8 cellular contexts compared by ENCODE assay signal in the genomic region with DNA sequence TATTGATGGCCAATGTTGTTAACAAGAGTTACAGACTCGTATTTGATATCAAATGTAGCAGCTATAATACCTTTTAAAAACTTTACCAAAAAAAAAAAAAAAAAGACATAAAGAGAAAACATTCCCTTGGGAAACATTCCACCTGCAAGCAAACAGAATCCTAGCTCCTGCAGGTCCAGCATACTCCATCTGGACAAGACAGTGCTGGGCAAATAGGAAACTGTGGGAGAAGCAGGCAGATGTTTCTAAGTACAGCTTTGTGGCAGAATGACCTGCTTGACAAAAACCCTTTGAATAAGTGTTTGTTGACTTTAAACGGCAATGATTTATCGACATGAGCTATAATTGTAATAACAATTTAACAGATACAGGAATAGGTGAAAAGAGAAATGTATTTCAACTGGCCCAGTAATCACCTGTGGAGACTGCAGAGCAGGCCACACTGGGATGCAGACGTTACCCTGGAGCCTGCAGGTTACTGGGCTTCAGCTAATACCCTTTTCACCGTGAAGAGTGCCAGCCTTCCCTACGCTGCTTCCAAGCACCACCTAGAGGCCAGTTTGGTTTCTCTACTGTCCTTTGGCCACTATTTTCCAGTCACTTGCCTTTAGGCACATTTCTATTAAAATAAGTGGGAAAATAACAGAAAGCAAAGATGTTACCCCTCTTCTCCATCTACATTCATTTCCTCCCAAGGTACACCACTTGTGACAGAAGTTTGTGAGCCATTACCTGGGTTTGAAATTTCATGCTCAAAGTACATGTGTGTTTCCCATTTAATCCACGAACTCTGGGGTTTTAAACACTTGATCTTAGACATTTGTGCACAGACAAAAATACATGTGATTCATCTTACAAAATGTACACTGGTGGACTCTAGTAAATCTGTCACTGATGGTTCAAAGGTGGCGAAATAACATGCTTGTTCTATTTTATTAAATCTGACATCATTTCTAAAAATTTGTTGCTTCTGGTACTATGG.
A peak's percentile ranks its signal among the peaks of the same experiment; 100 is the strongest.
DNase-seq lines count a peak whose midpoint lies in the region; ATAC-seq and TF ChIP-seq lines count a peak whose summit lies in the region.

No MANE protein-coding gene starts in this region.

- DNase-seq in Caki2 (ENCODE audit: low read depth), result peak; percentile 36
- DNase-seq in NCI-H1092 treated with DMSO at 0.1 percent for 48 hours (lab: John Stamatoyannopoulos, UW), result peak; percentile 97
- peak; percentile 50 for DNase-seq in SK-N-DZ (ENCODE audit: low spot score)
- DNase-seq in cerebellum (ENCODE audit: low spot score), result peak; percentile 79
- no peak for DNase-seq in left lung
- peak; percentile 60 for DNase-seq in stomach
- DNase-seq in activated effector memory CD4-positive, alpha-beta T cell treated with anti-CD3 and anti-CD28 coated beads, Interleukin-2, amount 50 U/mL, for 16 hours, result no peak

- peak; percentile 59 for ATAC-seq in GM19467 (IDR thresholded peaks at IDR 0.05; ENCODE audit: unreplicated experiment)
- ATAC-seq in left lung, result peak; percentile 100

- H3K27ac ChIP-seq in left lung, result no peak overlapping the region
- H3K27ac ChIP-seq in stomach, result no peak overlapping the region

- intact Hi-C loops in left lung (cut with DNase I) (no loop called here), stomach (cut with DNase I; ENCODE audit: low total_unique reads) (loop anchor here (5.0 kb wide), 1 partner anchor 137 kb away; no protein-coding TSS in a partner anchor)

- 34 to 41% (median 38%) methylated on average over 8 of the region's 8 CpGs for WGBS in stomach, 5 donors

- TF ChIP-seq CTCF in left lung (IDR thresholded peaks at IDR 0.05) (peak; percentile 40 to 66), stomach (IDR thresholded peaks at IDR 0.05) (peak in 5 of 7 experiments; percentile 39 to 87 (median 66))

- H3K9me3 ChIP-seq in left lung (no peaks in the 10 kb centered on the region), stomach (no peaks in the 10 kb centered on the region)

- TF ChIP-seq EP300 in stomach (IDR thresholded peaks at IDR 0.05), result no peak

- H3K4me3 ChIP-seq in left lung (no peak overlapping the region), stomach (no peak overlapping the region)

- peaks cover 0 to 12% of the 10 kb centered on the region in 2 donors for H3K36me3 ChIP-seq in left lung
- H3K36me3 ChIP-seq in stomach, result peaks cover 7 to 36% (median 34%) of the 10 kb centered on the region in 4 donors

- H3K4me1 ChIP-seq in left lung (no peaks in the 10 kb centered on the region), stomach (peaks cover 0 to 8% (median 4%) of the 10 kb centered on the region in 4 donors)

- in situ Hi-C loops in Caki2 (cut with HindIII; ENCODE audit: low pct_unique_long_range_greater_than_20kb, low sequenced_read_pairs), result no loop called here

- H3K27me3 ChIP-seq in left lung (no peaks in the 10 kb centered on the region), stomach (no peaks in the 10 kb centered on the region)

- no peak for TF ChIP-seq POLR2A in stomach (IDR thresholded peaks at IDR 0.05)

Comparison
In these comparisons a context has a peak if more than half of its experiments do, and no peak if none do; other contexts are left out.
1. DNase-seq: peak in Caki2 (single experiment), NCI-H1092 treated with DMSO at 0.1 percent for 48 hours (single experiment), SK-N-DZ (single experiment), cerebellum (single experiment) and stomach (single experiment); none in left lung (0 of 2) and activated effector memory CD4-positive, alpha-beta T cell treated with anti-CD3 and anti-CD28 coated beads, Interleukin-2, amount 50 U/mL, for 16 hours (single experiment).